ENCODE assay signal across 8 cellular contexts in the genomic region with DNA sequence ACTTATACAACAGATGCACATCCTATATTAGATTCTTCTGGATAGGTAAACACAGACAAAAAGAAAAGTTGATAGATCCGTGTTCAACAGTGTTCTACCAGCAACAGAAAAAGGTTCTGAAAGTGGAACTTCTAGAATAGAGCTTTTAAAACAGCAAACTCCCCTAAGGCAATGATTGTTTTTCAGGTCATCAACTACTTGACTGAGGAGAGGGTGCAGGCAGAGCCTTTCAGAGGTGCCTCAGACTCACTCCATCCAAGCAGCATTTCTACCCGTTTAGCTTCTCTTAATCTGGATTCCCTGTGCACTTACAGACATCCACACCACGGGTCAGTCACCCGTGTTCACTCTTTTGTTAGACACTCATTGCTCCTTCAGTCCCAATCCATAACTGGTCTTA. TPM values are rescaled to one million over a fixed set of nuclear protein-coding genes. Genes with fewer than 3 reads are reported as not detected.
DNase-seq lines count a peak whose midpoint lies in the region; ATAC-seq lines count a peak whose summit lies in the region.

No MANE protein-coding gene starts in this region.

- no peaks in the 10 kb centered on the region for H3K9me3 Mint-ChIP-seq in activated T-helper 1 cell treated with anti-CD3 and anti-CD28 coated beads, Interleukin-12 subunit alpha, Interleukin-12 subunit beta, Interleukin-2, Interleukin-4 antibody, amounts not matched to agents 30 ng/mL and 10 ng/mL and 1 ng/mL, durations not matched to agents 14 hours and 24 hours and 36 hours
- no peaks in the 10 kb centered on the region for H3K9me3 Mint-ChIP-seq in T-cell

- peak; percentile 48 for ATAC-seq in GM18907 (IDR thresholded peaks at IDR 0.05; ENCODE audit: unreplicated experiment)
- ATAC-seq in HG02943 (IDR thresholded peaks at IDR 0.05; ENCODE audit: low read depth, unreplicated experiment), result peak; percentile 44
- no peak for ATAC-seq in T-cell (replicated peaks in 1 of 4)
- no peak for ATAC-seq in left colon

- no peak overlapping the region for H2AFZ ChIP-seq in ACC112 (ENCODE audit: low read length, unreplicated experiment)

- no peak overlapping the region for H3K27ac Mint-ChIP-seq in activated T-helper 1 cell treated with anti-CD3 and anti-CD28 coated beads, Interleukin-12 subunit alpha, Interleukin-12 subunit beta, Interleukin-2, Interleukin-4 antibody, amounts not matched to agents 30 ng/mL and 10 ng/mL and 1 ng/mL, durations not matched to agents 14 hours and 24 hours and 36 hours
- H3K27ac Mint-ChIP-seq in T-cell, result no peak overlapping the region

- intact Hi-C loops in activated T-helper 1 cell treated with anti-CD3 and anti-CD28 coated beads, Interleukin-12 subunit alpha, Interleukin-12 subunit beta, Interleukin-2, Interleukin-4 antibody, amounts not matched to agents 30 ng/mL and 10 ng/mL and 1 ng/mL, durations not matched to agents 14 hours and 24 hours and 36 hours (cut with micrococcal nuclease), result no loop called here
- intact Hi-C loops in left colon (cut with DNase I, micrococcal nuclease), result no loop called here

- no peaks in the 10 kb centered on the region for H3K27me3 ChIP-seq in ACC112 (ENCODE audit: insufficient read depth, low read length)

- no peak for DNase-seq in activated T-helper 1 cell treated with anti-CD3 and anti-CD28 coated beads, Interleukin-12 subunit alpha, Interleukin-12 subunit beta, Interleukin-2, Interleukin-4 antibody, amounts not matched to agents 30 ng/mL and 10 ng/mL and 1 ng/mL, durations not matched to agents 14 hours and 24 hours and 36 hours (ENCODE audit: low spot score)
- DNase-seq in T-cell (no peak), NCI-H69 (lab: John Stamatoyannopoulos, UW) (no peak), left colon (no peak), DMS 273 (lab: John Stamatoyannopoulos, UW; ENCODE audit: unreplicated experiment) (no peak)

- peaks cover 31% of the 10 kb centered on the region for H3K36me3 Mint-ChIP-seq in activated T-helper 1 cell treated with anti-CD3 and anti-CD28 coated beads, Interleukin-12 subunit alpha, Interleukin-12 subunit beta, Interleukin-2, Interleukin-4 antibody, amounts not matched to agents 30 ng/mL and 10 ng/mL and 1 ng/mL, durations not matched to agents 14 hours and 24 hours and 36 hours (ENCODE audit: low read depth)
- peaks cover 12% of the 10 kb centered on the region for H3K36me3 Mint-ChIP-seq in T-cell

- CTCF ChIA-PET in T-cell (lab: Charles Lee), result interaction anchor here (0.6 to 2.0 kb wide), 20 partner anchors 10 to 199 kb away, joined by 3 to 13 read pairs (median 5); a partner anchor contains a TSS

- 0 out of 2 replicates have a peak overlapping the region, but pooled peaks have one; percentile 0 for H3K27ac ChIP-seq in ACC112 (ENCODE audit: low read depth, low read length)

- H3K79me2 ChIP-seq in ACC112 (ENCODE audit: control insufficient read depth, insufficient read depth, low read length, unreplicated experiment), result peaks cover 46% of the 10 kb centered on the region

- peaks cover 65% of the 10 kb centered on the region for H3K4me1 ChIP-seq in ACC112 (ENCODE audit: control insufficient read depth, insufficient read depth, low read length, unreplicated experiment)

- H3K4me3 ChIP-seq in ACC112 (ENCODE audit: low read depth, low read length), result no peak overlapping the region

- no peaks in the 10 kb centered on the region for H3K27me3 Mint-ChIP-seq in activated T-helper 1 cell treated with anti-CD3 and anti-CD28 coated beads, Interleukin-12 subunit alpha, Interleukin-12 subunit beta, Interleukin-2, Interleukin-4 antibody, amounts not matched to agents 30 ng/mL and 10 ng/mL and 1 ng/mL, durations not matched to agents 14 hours and 24 hours and 36 hours (ENCODE audit: insufficient read depth)
- no peaks in the 10 kb centered on the region for H3K27me3 Mint-ChIP-seq in T-cell

- POLR2A ChIA-PET in T-cell (lab: Charles Lee), result interaction anchor here (0.6 to 1.9 kb wide), 16 partner anchors 10 to 243 kb away, joined by 3 to 26 read pairs (median 5); a partner anchor contains a TSS

- peaks cover 8% of the 10 kb centered on the region for H3K4me1 Mint-ChIP-seq in activated T-helper 1 cell treated with anti-CD3 and anti-CD28 coated beads, Interleukin-12 subunit alpha, Interleukin-12 subunit beta, Interleukin-2, Interleukin-4 antibody, amounts not matched to agents 30 ng/mL and 10 ng/mL and 1 ng/mL, durations not matched to agents 14 hours and 24 hours and 36 hours (ENCODE audit: low read depth)
- peaks cover 6 to 7% (median 6%) of the 10 kb centered on the region in 3 donors for H3K4me1 Mint-ChIP-seq in T-cell

- 0 out of 2 replicates have a peak, but pooled peaks cover 3% of the 10 kb centered on the region for H3K36me3 ChIP-seq in ACC112 (ENCODE audit: insufficient read depth, low read length)

- H3K4me3 Mint-ChIP-seq in activated T-helper 1 cell treated with anti-CD3 and anti-CD28 coated beads, Interleukin-12 subunit alpha, Interleukin-12 subunit beta, Interleukin-2, Interleukin-4 antibody, amounts not matched to agents 30 ng/mL and 10 ng/mL and 1 ng/mL, durations not matched to agents 14 hours and 24 hours and 36 hours, result peak overlapping the region; percentile 75
- H3K4me3 Mint-ChIP-seq in T-cell, result peak overlapping the region in 1 of 3 donors; percentile 51

RNA-seq across cellular contexts. Expression of a gene that starts 28.9 kb away (rescaled TPM):
- 347 and 355 TPM in 2 replicates for total RNA-seq in activated T-helper 1 cell treated with anti-CD3 and anti-CD28 coated beads, Interleukin-12 subunit alpha, Interleukin-12 subunit beta, Interleukin-2, Interleukin-4 antibody, amounts not matched to agents 30 ng/mL and 10 ng/mL and 1 ng/mL, durations not matched to agents 14 hours and 24 hours and 36 hours
- total RNA-seq in T-cell, result 100 to 1,000 TPM; 466 to 573 (median 534) TPM
- 10 to 100 TPM; 16.0 to 23.8 TPM for total RNA-seq in left colon

Comparison
In these comparisons a context has a peak if more than half of its experiments do, and no peak if none do; other contexts are left out.
1. ATAC-seq: peak in GM18907 (single experiment) and HG02943 (single experiment); none in T-cell (0 of 4) and left colon (single experiment).
2. RNA of a gene that starts 28.9 kb away (total RNA-seq): 466 to 573 TPM in T-cell and 347 to 355 TPM in activated T-helper 1 cell treated with anti-CD3 and anti-CD28 coated beads, Interleukin-12 subunit alpha, Interleukin-12 subunit beta, Interleukin-2, Interleukin-4 antibody, amounts not matched to agents 30 ng/mL and 10 ng/mL and 1 ng/mL, durations not matched to agents 14 hours and 24 hours and 36 hours; 16.0 to 23.8 TPM in left colon; every median in the first group is over 10 times any median in the second.